Comparison of ENCODE assay signal across 8 cellular contexts in genomic region chr4:78324625-78325024, GRCh38.
"Had no signal": no experiment of that assay in that cellular context is flagged by ENCODE, and none has a peak within 500 bp of the region (broad histone marks: within the 10 kb centered on the region; RNA-seq: fewer than 3 reads in every experiment).

No MANE protein-coding gene starts in this region.

- H3K4me2 ChIP-seq: GM23338, KMS-11 had no signal

- H3K36me3 Mint-ChIP-seq: IgD-negative memory B cell had no signal

- H3K27ac ChIP-seq: HL-60, KMS-11 had no signal

- ATAC-seq: GM23338, HepG2 had no signal

- DNase-seq: H9, HCEC 1CT, KBM-7 had no signal

- H3K27ac Mint-ChIP-seq: GM23338, H9, IgD-negative memory B cell had no signal

- H3K4me3 ChIP-seq: GM23338 had no signal

- H3K9ac ChIP-seq: KMS-11 had no signal

- H3K9me3 Mint-ChIP-seq: GM23338, H9, IgD-negative memory B cell had no signal

- H3K4me3 Mint-ChIP-seq: GM23338, H9, IgD-negative memory B cell had no signal

- H2AFZ ChIP-seq: GM23338 had no signal
